ENCODE assay signal across 27 cellular contexts in the genomic region with DNA sequence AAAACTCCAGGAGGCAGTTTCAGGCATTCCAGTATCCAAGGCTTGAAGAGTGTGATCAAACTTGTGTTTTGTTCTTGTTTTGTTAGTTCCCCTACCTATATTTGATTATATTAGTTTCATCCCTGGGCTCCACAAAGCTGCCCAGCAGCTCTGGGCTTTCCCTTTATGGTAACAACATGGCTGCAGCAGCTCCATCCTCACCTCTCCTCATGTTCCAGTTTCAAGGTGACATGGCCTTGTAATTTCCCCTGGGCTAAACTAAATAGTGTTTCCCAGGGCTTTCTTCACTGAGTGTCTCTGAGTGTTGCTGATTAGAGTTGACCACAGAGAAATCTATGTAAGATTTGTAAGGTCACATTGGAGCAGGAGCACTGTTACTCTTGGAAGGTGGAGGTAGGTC.
"Had no signal": no experiment of that assay in that cellular context is flagged by ENCODE, and none has a peak within 500 bp of the region (broad histone marks: within the 10 kb centered on the region; RNA-seq: fewer than 3 reads in every experiment).

No MANE protein-coding gene starts in this region.

- H3K27me3 ChIP-seq: esophagus squamous epithelium, heart right ventricle, left lung, neural progenitor cell, right atrium auricular region, stomach, thyroid gland, vagina had no signal

- H3K9me3 ChIP-seq: esophagus squamous epithelium, heart right ventricle, left lung, prostate gland, right atrium auricular region, stomach, thyroid gland, vagina had no signal

- H3K4me1 ChIP-seq: esophagus squamous epithelium, heart right ventricle, left lung, prostate gland, right atrium auricular region, thyroid gland, vagina had no signal

- H3K9me3 Mint-ChIP-seq: naive thymus-derived CD4-positive, alpha-beta T cell; nephron; neural progenitor cell had no signal

- H3K27me3 Mint-ChIP-seq: effector memory CD8-positive, alpha-beta T cell; naive thymus-derived CD4-positive, alpha-beta T cell had no signal

- H3K36me3 ChIP-seq: esophagus squamous epithelium, heart right ventricle, left lung, neural progenitor cell, prostate gland, right atrium auricular region, stomach, thyroid gland, vagina had no signal

- H3K27ac Mint-ChIP-seq: effector memory CD8-positive, alpha-beta T cell; naive thymus-derived CD4-positive, alpha-beta T cell; nephron; stimulated activated effector memory CD8-positive, alpha-beta T cell treated with anti-CD3 and anti-CD28 coated beads, Interleukin-12 subunit alpha, Interleukin-12 subunit beta, amount 100 ng/mL, for 72 hours had no signal

- H3K4me3 Mint-ChIP-seq: effector memory CD8-positive, alpha-beta T cell; naive thymus-derived CD4-positive, alpha-beta T cell; nephron; neural progenitor cell; stimulated activated effector memory CD8-positive, alpha-beta T cell treated with anti-CD3 and anti-CD28 coated beads, Interleukin-12 subunit alpha, Interleukin-12 subunit beta, amount 100 ng/mL, for 72 hours had no signal

- H3K4me3 ChIP-seq: esophagus squamous epithelium, heart right ventricle, left lung, neural progenitor cell, prostate gland, right atrium auricular region, smooth muscle cell, stomach, thyroid gland, vagina had no signal

- DNase-seq: effector memory CD8-positive, alpha-beta T cell; erythroblast; esophagus squamous epithelium; foreskin melanocyte; glutamatergic neuron; heart right ventricle; hippocampal formation; left cardiac atrium; left lung; mesenchymal stem cell; midbrain; naive thymus-derived CD4-positive, alpha-beta T cell; nucleus accumbens; stimulated activated CD4-positive, alpha-beta T cell treated with anti-CD3 and anti-CD28 coated beads, Interleukin-2, amount 100 ng/mL, for 24 hours; stimulated activated CD4-positive, alpha-beta T cell treated with anti-CD3 and anti-CD28 coated beads, Interleukin-4, amount 100 ng/mL, for 24 hours; stimulated activated naive CD4-positive, alpha-beta T cell treated with Interleukin-2 at 50 U/mL for 16 hours; stomach; thyroid gland; trophoblast cell had no signal

- H2AFZ ChIP-seq: neural progenitor cell had no signal

- H3K4me1 Mint-ChIP-seq: stimulated activated effector memory CD8-positive, alpha-beta T cell treated with anti-CD3 and anti-CD28 coated beads, Interleukin-12 subunit alpha, Interleukin-12 subunit beta, amount 100 ng/mL, for 72 hours had no signal

- H3K4me2 ChIP-seq: neural progenitor cell, smooth muscle cell had no signal

- ATAC-seq: effector memory CD8-positive, alpha-beta T cell; heart right ventricle; left cardiac atrium; left lung; naive thymus-derived CD4-positive, alpha-beta T cell; sciatic nerve; stimulated activated effector memory CD8-positive, alpha-beta T cell treated with anti-CD3 and anti-CD28 coated beads, Interleukin-12 subunit alpha, Interleukin-12 subunit beta, amount 100 ng/mL, for 72 hours had no signal

- H3K36me3 Mint-ChIP-seq: naive thymus-derived CD4-positive, alpha-beta T cell; neural progenitor cell; stimulated activated effector memory CD8-positive, alpha-beta T cell treated with anti-CD3 and anti-CD28 coated beads, Interleukin-12 subunit alpha, Interleukin-12 subunit beta, amount 100 ng/mL, for 72 hours had no signal

- H3K27ac ChIP-seq: esophagus squamous epithelium, heart right ventricle, left lung, neural progenitor cell, prostate gland, right atrium auricular region, stomach, thyroid gland, vagina had no signal

- H3K9ac ChIP-seq: neural progenitor cell had no signal
